In the genomic region with DNA sequence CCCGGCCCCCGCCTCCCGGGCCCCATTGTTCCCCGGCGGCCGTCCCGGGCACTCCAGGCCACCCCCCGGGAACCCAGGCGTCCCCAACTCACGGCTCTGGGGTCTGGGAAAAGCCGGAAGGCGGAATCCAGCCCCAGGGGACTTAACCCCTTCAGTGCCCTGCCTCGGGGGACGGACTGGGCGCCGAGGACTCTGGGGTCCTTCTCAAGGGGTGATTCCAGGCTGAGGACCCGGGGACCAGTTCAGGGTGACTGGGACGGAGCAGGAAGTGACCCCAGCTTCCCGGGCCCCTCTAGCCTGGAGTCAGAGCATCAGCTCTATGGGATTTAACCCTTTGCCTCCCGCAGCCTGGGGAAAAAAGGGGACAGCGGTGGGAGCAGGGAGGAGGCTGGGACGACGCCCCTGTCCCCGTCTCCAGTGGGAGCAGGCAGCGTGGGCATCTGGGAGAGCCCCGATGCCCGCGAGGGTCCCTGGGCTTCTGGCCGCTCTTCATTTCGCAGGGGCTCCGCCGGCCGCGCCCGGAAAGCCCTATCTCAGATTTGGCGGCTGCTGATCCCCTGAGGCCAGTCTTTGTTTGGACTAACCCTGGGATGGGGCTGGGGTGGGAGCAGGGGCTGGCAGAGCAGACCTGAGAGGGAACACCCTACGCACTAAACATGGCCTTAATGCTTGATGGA, we compare ENCODE assay signal across 8 cellular contexts. TPM values are rescaled to one million over a fixed set of nuclear protein-coding genes. Genes with fewer than 3 reads are reported as not detected.
DNase-seq lines count a peak whose midpoint lies in the region; ATAC-seq and TF ChIP-seq lines count a peak whose summit lies in the region.

A gene (minus strand): TSS at position 270 of the 677 bp plus-strand sequence. CDS start 2,723 bp downstream, outside the sequence.

- H3K36me3 Mint-ChIP-seq in activated CD4-positive, alpha-beta T cell treated with anti-CD3 and anti-CD28 coated beads, Interleukin-2, amount 10 ng/mL, durations not matched to agents 7 days and 5 days (ENCODE audit: low read depth), result no peaks in the 10 kb centered on the region

- no peak within 1 kb of the TSS for H3K27ac Mint-ChIP-seq in activated CD4-positive, alpha-beta T cell treated with anti-CD3 and anti-CD28 coated beads, Interleukin-2, amount 10 ng/mL, durations not matched to agents 7 days and 5 days

- peak within 1 kb of the TSS; percentile 94 for H3K4me2 ChIP-seq in mesendoderm (ENCODE audit: low read length)

- TF ChIP-seq CTCF in epithelial cell of esophagus (IDR thresholded peaks at IDR 0.05; ENCODE audit: insufficient read depth, low read depth, low read length, missing control alignments), result no peak

- peak within 1 kb of the TSS; percentile 83 for H3K4me3 ChIP-seq in epithelial cell of esophagus (ENCODE audit: low read length)
- peak within 1 kb of the TSS; percentile 81 for H3K4me3 ChIP-seq in mesendoderm (ENCODE audit: low read length)
- peak within 1 kb of the TSS; percentile 91 to 96 for H3K4me3 ChIP-seq in stomach smooth muscle (ENCODE audit: low read length in 2 of 2)

- peaks cover 28% of the 10 kb centered on the region for H3K27me3 Mint-ChIP-seq in activated CD4-positive, alpha-beta T cell treated with anti-CD3 and anti-CD28 coated beads, Interleukin-2, amount 10 ng/mL, durations not matched to agents 7 days and 5 days

- CTCF ChIA-PET in activated CD4-positive, alpha-beta T cell treated with anti-CD3 and anti-CD28 coated beads, Interleukin-2, amount 10 ng/mL, durations not matched to agents 7 days and 5 days (lab: Charles Lee), result no interaction called here

- peak within 1 kb of the TSS; percentile 73 for H3K4me3 Mint-ChIP-seq in activated CD4-positive, alpha-beta T cell treated with anti-CD3 and anti-CD28 coated beads, Interleukin-2, amount 10 ng/mL, durations not matched to agents 7 days and 5 days

- no peak within 1 kb of the TSS for H4K5ac ChIP-seq in mesendoderm (ENCODE audit: low read length)

- no peak for ATAC-seq in HG02981 (IDR thresholded peaks at IDR 0.05; ENCODE audit: unreplicated experiment)

- no CpG with 5 or more reads among the region's 37 CpGs for whole genome bisulfite sequencing in mesendoderm (ENCODE audit: extremely low coverage, insufficient coverage, low lambda C conversion rate)

- peak within 1 kb of the TSS; percentile 78 for H2BK120ac ChIP-seq in mesendoderm (ENCODE audit: low read depth, low read length)

- peaks cover 15% of the 10 kb centered on the region for H3K79me2 ChIP-seq in mesendoderm (ENCODE audit: control insufficient read depth, insufficient read depth, low read length)

- H3K9ac ChIP-seq in mesendoderm (ENCODE audit: low read length) (peak within 1 kb of the TSS; percentile 95), stomach smooth muscle (ENCODE audit: low read length in 2 of 2) (peak within 1 kb of the TSS; percentile 86 to 90)

- H3K4me1 Mint-ChIP-seq in activated CD4-positive, alpha-beta T cell treated with anti-CD3 and anti-CD28 coated beads, Interleukin-2, amount 10 ng/mL, durations not matched to agents 7 days and 5 days, result peaks cover 11% of the 10 kb centered on the region

- peak within 1 kb of the TSS; percentile 89 for H3K23ac ChIP-seq in mesendoderm (ENCODE audit: low read length)

- peaks cover 9% of the 10 kb centered on the region for H3K79me1 ChIP-seq in mesendoderm (ENCODE audit: low read length)

- POLR2A ChIA-PET in activated CD4-positive, alpha-beta T cell treated with anti-CD3 and anti-CD28 coated beads, Interleukin-2, amount 10 ng/mL, durations not matched to agents 7 days and 5 days (lab: Charles Lee), result no interaction called here

- H3K36me3 ChIP-seq in mesendoderm (ENCODE audit: control insufficient read depth, insufficient read depth, low read length) (peaks cover 1% of the 10 kb centered on the region), stomach smooth muscle (ENCODE audit: control insufficient read depth in 2 of 2, insufficient read depth in 2 of 2, low read length in 2 of 2) (peaks cover 7 to 15% of the 10 kb centered on the region in 2 donors)

- H3K4ac ChIP-seq in mesendoderm (ENCODE audit: low read depth, low read length), result peak within 1 kb of the TSS; percentile 100

- H3K4me1 ChIP-seq in mesendoderm (ENCODE audit: control insufficient read depth, low read depth, low read length) (peaks cover 2% of the 10 kb centered on the region), stomach smooth muscle (ENCODE audit: control insufficient read depth, insufficient read depth, low read length) (peaks cover 19% of the 10 kb centered on the region)

- H3K27me3 ChIP-seq in mesendoderm (ENCODE audit: insufficient read depth, low read length, poor library complexity) (no peaks in the 10 kb centered on the region), stomach smooth muscle (ENCODE audit: control insufficient read depth in 1 of 2, insufficient read depth in 2 of 2, low read length in 2 of 2) (no peaks in the 10 kb centered on the region)

- H3K9me3 ChIP-seq in stomach smooth muscle (ENCODE audit: control insufficient read depth in 2 of 2, low read length in 2 of 2), result no peaks in the 10 kb centered on the region

- no peak within 1 kb of the TSS for H2AK5ac ChIP-seq in mesendoderm (ENCODE audit: low read length)

- no peak within 1 kb of the TSS for H2BK15ac ChIP-seq in mesendoderm (replicated peaks; ENCODE audit: low read depth)

- H3K18ac ChIP-seq in mesendoderm (ENCODE audit: low read length), result peak within 1 kb of the TSS; percentile 99

- DNase-seq in NCI-H1694 treated with DMSO at 0.1 percent for 48 hours (lab: John Stamatoyannopoulos, UW) (peak; percentile 15), NCI-H1694 (lab: John Stamatoyannopoulos, UW) (no peak), NCI-H1105 (lab: John Stamatoyannopoulos, UW) (peak; percentile 57), epithelial cell of esophagus (ENCODE audit: low read depth) (peak; percentile 55), mesendoderm (peak; percentile 84)
- no peak for DNase-seq in activated CD4-positive, alpha-beta T cell treated with anti-CD3 and anti-CD28 coated beads, Interleukin-2, amount 10 ng/mL, durations not matched to agents 7 days and 5 days

- peak within 1 kb of the TSS; percentile 99 for H4K8ac ChIP-seq in mesendoderm (ENCODE audit: low read depth, low read length)

- no peaks in the 10 kb centered on the region for H3K9me3 Mint-ChIP-seq in activated CD4-positive, alpha-beta T cell treated with anti-CD3 and anti-CD28 coated beads, Interleukin-2, amount 10 ng/mL, durations not matched to agents 7 days and 5 days

- H2BK5ac ChIP-seq in mesendoderm (ENCODE audit: low read length), result peak within 1 kb of the TSS; percentile 8

- peak within 1 kb of the TSS; percentile 93 for H3K56ac ChIP-seq in mesendoderm (ENCODE audit: low read length)

- H3K27ac ChIP-seq in mesendoderm (ENCODE audit: low read depth, low read length) (peak within 1 kb of the TSS; percentile 86), stomach smooth muscle (ENCODE audit: low read length) (peak within 1 kb of the TSS; percentile 71)

RNA-seq across cellular contexts. Expression of the gene that starts here (rescaled TPM):
- total RNA-seq in activated CD4-positive, alpha-beta T cell treated with anti-CD3 and anti-CD28 coated beads, Interleukin-2, amount 10 ng/mL, durations not matched to agents 7 days and 5 days, result 1 to 10 TPM; 1.4 TPM
- polyA plus RNA-seq in mesendoderm (2013, experiment 1 of 2), result 10.8 TPM
- polyA plus RNA-seq in mesendoderm (2013, experiment 2 of 2), result 10.3 TPM

Comparison
In these comparisons a context has a peak if more than half of its experiments do, and no peak if none do; other contexts are left out.
1. DNase-seq: peak in NCI-H1694 treated with DMSO at 0.1 percent for 48 hours (single experiment), NCI-H1105 (single experiment), epithelial cell of esophagus (single experiment) and mesendoderm (single experiment); none in NCI-H1694 (single experiment) and activated CD4-positive, alpha-beta T cell treated with anti-CD3 and anti-CD28 coated beads, Interleukin-2, amount 10 ng/mL, durations not matched to agents 7 days and 5 days (single experiment).
2. Peak in every context shown above with its lines, with median percentiles within 50 percentile points of each other: H3K4me3 ChIP-seq.